Comparison of ENCODE assay signal across 1 cellular context in genomic region chr12:120292661-120293531, GRCh38.
TF ChIP-seq lines count a peak whose summit lies in the region.

RNU4-1 (minus strand) TSS chr12:120293237.

TF ChIP-seq in K562, 482 proteins besides CTCF, POLR2A, EP300 and RAD21 (continued from another document and continues in another):
- TF ChIP-seq, protein P1, sequence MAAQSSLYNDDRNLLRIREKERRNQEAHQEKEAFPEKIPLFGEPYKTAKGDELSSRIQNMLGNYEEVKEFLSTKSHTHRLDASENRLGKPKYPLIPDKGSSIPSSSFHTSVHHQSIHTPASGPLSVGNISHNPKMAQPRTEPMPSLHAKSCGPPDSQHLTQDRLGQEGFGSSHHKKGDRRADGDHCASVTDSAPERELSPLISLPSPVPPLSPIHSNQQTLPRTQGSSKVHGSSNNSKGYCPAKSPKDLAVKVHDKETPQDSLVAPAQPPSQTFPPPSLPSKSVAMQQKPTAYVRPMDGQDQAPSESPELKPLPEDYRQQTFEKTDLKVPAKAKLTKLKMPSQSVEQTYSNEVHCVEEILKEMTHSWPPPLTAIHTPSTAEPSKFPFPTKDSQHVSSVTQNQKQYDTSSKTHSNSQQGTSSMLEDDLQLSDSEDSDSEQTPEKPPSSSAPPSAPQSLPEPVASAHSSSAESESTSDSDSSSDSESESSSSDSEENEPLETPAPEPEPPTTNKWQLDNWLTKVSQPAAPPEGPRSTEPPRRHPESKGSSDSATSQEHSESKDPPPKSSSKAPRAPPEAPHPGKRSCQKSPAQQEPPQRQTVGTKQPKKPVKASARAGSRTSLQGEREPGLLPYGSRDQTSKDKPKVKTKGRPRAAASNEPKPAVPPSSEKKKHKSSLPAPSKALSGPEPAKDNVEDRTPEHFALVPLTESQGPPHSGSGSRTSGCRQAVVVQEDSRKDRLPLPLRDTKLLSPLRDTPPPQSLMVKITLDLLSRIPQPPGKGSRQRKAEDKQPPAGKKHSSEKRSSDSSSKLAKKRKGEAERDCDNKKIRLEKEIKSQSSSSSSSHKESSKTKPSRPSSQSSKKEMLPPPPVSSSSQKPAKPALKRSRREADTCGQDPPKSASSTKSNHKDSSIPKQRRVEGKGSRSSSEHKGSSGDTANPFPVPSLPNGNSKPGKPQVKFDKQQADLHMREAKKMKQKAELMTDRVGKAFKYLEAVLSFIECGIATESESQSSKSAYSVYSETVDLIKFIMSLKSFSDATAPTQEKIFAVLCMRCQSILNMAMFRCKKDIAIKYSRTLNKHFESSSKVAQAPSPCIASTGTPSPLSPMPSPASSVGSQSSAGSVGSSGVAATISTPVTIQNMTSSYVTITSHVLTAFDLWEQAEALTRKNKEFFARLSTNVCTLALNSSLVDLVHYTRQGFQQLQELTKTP (IDR thresholded peaks at IDR 0.05; ENCODE audit: low read depth in 1 of 2, partially characterized antibody in 2 of 2): peak; percentile 88 to 95
- TF ChIP-seq TBL1XR1 (IDR thresholded peaks at IDR 0.05; ENCODE audit: low read length in 2 of 2): peak in 1 of 2 experiments; percentile 74
- TF ChIP-seq ELK1 (CRISPR knock-in tag; IDR thresholded peaks at IDR 0.05): no peak
- TF ChIP-seq HDAC1 (IDR thresholded peaks at IDR 0.05): peak in 1 of 2 experiments; percentile 55; a peak in 3 of 4 replicates
- TF ChIP-seq HEY1 (CRISPR knock-in tag; IDR thresholded peaks at IDR 0.05; ENCODE audit: borderline replicate concordance): no peak
- TF ChIP-seq, protein P2, sequence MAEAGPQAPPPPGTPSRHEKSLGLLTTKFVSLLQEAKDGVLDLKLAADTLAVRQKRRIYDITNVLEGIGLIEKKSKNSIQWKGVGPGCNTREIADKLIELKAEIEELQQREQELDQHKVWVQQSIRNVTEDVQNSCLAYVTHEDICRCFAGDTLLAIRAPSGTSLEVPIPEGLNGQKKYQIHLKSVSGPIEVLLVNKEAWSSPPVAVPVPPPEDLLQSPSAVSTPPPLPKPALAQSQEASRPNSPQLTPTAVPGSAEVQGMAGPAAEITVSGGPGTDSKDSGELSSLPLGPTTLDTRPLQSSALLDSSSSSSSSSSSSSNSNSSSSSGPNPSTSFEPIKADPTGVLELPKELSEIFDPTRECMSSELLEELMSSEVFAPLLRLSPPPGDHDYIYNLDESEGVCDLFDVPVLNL (CRISPR knock-in tag; IDR thresholded peaks at IDR 0.05; ENCODE audit: low read depth): no peak
- TF ChIP-seq HDAC2 (IDR thresholded peaks at IDR 0.05): peak; percentile 48; the same call in 1 of the 2 replicates
- no peak for TF ChIP-seq ZNF41 (CRISPR knock-in tag; conservative IDR thresholded peaks at IDR 0.05)
- TF ChIP-seq ZBTB2 (IDR thresholded peaks at IDR 0.05): peak; percentile 46; the same call in 1 of the 2 replicates
- TF ChIP-seq LEF1 (IDR thresholded peaks at IDR 0.05): peak; percentile 70; the same call in 1 of the 2 replicates
- no peak for TF ChIP-seq CLOCK (CRISPR knock-in tag; IDR thresholded peaks at IDR 0.05; ENCODE audit: borderline replicate concordance)
- TF ChIP-seq FOXK2 (conservative IDR thresholded peaks at IDR 0.05 in 1 of 2, IDR thresholded peaks at IDR 0.05 in 1 of 2; ENCODE audit: low read depth in 2 of 2): peak; percentile 19 to 66; a peak in 1 of 4 replicates
- TF ChIP-seq SRSF9 (IDR thresholded peaks at IDR 0.05; ENCODE audit: borderline replicate concordance, low read depth, low read length): no peak
- TF ChIP-seq, protein P3, sequence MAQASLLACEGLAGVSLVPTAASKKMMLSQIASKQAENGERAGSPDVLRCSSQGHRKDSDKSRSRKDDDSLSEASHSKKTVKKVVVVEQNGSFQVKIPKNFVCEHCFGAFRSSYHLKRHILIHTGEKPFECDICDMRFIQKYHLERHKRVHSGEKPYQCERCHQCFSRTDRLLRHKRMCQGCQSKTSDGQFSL (CRISPR knock-in tag; IDR thresholded peaks at IDR 0.05): peak; percentile 86
- TF ChIP-seq, protein P3 (tag; IDR thresholded peaks at IDR 0.05): peak in 1 of 2 experiments; percentile 78; a peak in 2 of 4 replicates
- no peak for TF ChIP-seq BCL6 (CRISPR knock-in tag; IDR thresholded peaks at IDR 0.05)
- TF ChIP-seq FOXJ3 (CRISPR knock-in tag; IDR thresholded peaks at IDR 0.05): no peak
- TF ChIP-seq KLF1 (tag; IDR thresholded peaks at IDR 0.05): peak; percentile 41; the same call in 1 of the 2 replicates
- TF ChIP-seq ZBTB17 (CRISPR knock-in tag; IDR thresholded peaks at IDR 0.05): 0 out of 2 replicates have a peak, but pooled peaks have one; percentile 30
- TF ChIP-seq YY1 (IDR thresholded peaks at IDR 0.05; ENCODE audit: borderline replicate concordance in 1 of 3, control insufficient read depth in 1 of 3, extremely low read depth in 1 of 3, insufficient read depth in 3 of 3, insufficient read length in 1 of 3, insufficient replicate concordance in 2 of 3, low read depth in 1 of 3, low read length in 2 of 3): peak in 2 of 3 experiments; percentile 27 to 76
- no peak for TF ChIP-seq NFRKB (IDR thresholded peaks at IDR 0.05; ENCODE audit: low read depth)
- TF ChIP-seq MEF2A (IDR thresholded peaks at IDR 0.05; ENCODE audit: control insufficient read depth, low read depth, low read length): peak; percentile 83
- TF ChIP-seq, protein P4, sequence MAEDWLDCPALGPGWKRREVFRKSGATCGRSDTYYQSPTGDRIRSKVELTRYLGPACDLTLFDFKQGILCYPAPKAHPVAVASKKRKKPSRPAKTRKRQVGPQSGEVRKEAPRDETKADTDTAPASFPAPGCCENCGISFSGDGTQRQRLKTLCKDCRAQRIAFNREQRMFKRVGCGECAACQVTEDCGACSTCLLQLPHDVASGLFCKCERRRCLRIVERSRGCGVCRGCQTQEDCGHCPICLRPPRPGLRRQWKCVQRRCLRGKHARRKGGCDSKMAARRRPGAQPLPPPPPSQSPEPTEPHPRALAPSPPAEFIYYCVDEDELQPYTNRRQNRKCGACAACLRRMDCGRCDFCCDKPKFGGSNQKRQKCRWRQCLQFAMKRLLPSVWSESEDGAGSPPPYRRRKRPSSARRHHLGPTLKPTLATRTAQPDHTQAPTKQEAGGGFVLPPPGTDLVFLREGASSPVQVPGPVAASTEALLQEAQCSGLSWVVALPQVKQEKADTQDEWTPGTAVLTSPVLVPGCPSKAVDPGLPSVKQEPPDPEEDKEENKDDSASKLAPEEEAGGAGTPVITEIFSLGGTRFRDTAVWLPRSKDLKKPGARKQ (CRISPR knock-in tag; IDR thresholded peaks at IDR 0.05): no peak
- peak; percentile 55; the same call in 1 of the 2 replicates for TF ChIP-seq DPF2 (IDR thresholded peaks at IDR 0.05)
- peak; percentile 82 for TF ChIP-seq POLR2G (IDR thresholded peaks at IDR 0.05; ENCODE audit: low read depth, low read length)
- TF ChIP-seq SPI1 (IDR thresholded peaks at IDR 0.05; ENCODE audit: borderline replicate concordance, low read depth, low read length): peak; percentile 88
- peak; percentile 77; the same call in 1 of the 2 replicates for TF ChIP-seq ZNF696 (CRISPR knock-in tag; conservative IDR thresholded peaks at IDR 0.05)
- TF ChIP-seq ILK (tag; IDR thresholded peaks at IDR 0.05; ENCODE audit: borderline replicate concordance, low read depth): no peak
- TF ChIP-seq PHB2 (IDR thresholded peaks at IDR 0.05; ENCODE audit: low read depth): no peak
- no peak for TF ChIP-seq SMARCE1 (IDR thresholded peaks at IDR 0.05)
- TF ChIP-seq, protein P5, sequence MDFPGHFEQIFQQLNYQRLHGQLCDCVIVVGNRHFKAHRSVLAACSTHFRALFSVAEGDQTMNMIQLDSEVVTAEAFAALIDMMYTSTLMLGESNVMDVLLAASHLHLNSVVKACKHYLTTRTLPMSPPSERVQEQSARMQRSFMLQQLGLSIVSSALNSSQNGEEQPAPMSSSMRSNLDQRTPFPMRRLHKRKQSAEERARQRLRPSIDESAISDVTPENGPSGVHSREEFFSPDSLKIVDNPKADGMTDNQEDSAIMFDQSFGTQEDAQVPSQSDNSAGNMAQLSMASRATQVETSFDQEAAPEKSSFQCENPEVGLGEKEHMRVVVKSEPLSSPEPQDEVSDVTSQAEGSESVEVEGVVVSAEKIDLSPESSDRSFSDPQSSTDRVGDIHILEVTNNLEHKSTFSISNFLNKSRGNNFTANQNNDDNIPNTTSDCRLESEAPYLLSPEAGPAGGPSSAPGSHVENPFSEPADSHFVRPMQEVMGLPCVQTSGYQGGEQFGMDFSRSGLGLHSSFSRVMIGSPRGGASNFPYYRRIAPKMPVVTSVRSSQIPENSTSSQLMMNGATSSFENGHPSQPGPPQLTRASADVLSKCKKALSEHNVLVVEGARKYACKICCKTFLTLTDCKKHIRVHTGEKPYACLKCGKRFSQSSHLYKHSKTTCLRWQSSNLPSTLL (IDR thresholded peaks at IDR 0.05): no peak
- no peak for TF ChIP-seq SP2 (IDR thresholded peaks at IDR 0.05; ENCODE audit: extremely low read depth, low read depth, low read length, poor library complexity, severe bottlenecking)
- TF ChIP-seq STAT5A (IDR thresholded peaks at IDR 0.05; ENCODE audit: borderline replicate concordance, low read length): peak; percentile 71
- TF ChIP-seq PYGO2 (tag; IDR thresholded peaks at IDR 0.05): no peak
- no peak; the same call in 1 of the 2 replicates for TF ChIP-seq ATF3 (IDR thresholded peaks at IDR 0.05)
- TF ChIP-seq ATF3 (CRISPR knock-in tag; conservative IDR thresholded peaks at IDR 0.05): peak; percentile 87
- TF ChIP-seq ZNF347 (CRISPR knock-in tag; IDR thresholded peaks at IDR 0.05; ENCODE audit: low read depth): no peak
- no peak for TF ChIP-seq ARID3B (CRISPR knock-in tag; IDR thresholded peaks at IDR 0.05; ENCODE audit: borderline replicate concordance)
- TF ChIP-seq SRSF1 (IDR thresholded peaks at IDR 0.05; ENCODE audit: low read depth, low read length): no peak
- TF ChIP-seq ZC3H11A (IDR thresholded peaks at IDR 0.05; ENCODE audit: low read depth, low read length): no peak
- peak; percentile 90 for TF ChIP-seq HMBOX1 (IDR thresholded peaks at IDR 0.05)
- TF ChIP-seq ASH1L (IDR thresholded peaks at IDR 0.05; ENCODE audit: borderline replicate concordance, low read depth, partially characterized antibody): peak; percentile 71
- peak in 1 of 2 experiments; percentile 97; a peak in 2 of 4 replicates for TF ChIP-seq CSDE1 (IDR thresholded peaks at IDR 0.05)
